ENCODE assay signal across 8 cellular contexts in the genomic region with DNA sequence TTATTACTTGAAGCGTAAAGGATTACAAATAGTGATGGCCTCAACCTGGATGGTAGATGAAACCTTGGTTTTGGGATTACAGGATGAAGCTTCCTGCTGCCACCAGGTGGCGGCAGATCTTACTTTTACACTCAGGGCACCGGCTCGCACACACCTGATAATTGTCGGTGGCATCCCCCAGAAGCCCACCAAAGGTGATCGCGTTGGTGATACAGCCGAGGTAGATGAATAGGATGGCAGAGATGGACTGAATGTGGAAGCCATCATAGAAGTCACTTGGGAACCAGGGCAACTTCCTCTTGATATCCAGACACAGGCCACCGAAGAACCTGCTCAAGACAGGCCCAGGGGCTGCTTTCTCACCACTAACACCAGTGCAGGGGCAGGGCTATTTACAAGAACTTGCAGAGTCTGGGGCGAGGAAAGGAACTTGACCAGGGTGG. TPM values are rescaled to one million over a fixed set of nuclear protein-coding genes. Genes with fewer than 3 reads are reported as not detected.
A peak's percentile ranks its signal among the peaks of the same experiment; 100 is the strongest.
DNase-seq lines count a peak whose midpoint lies in the region; ATAC-seq, FAIRE-seq and TF ChIP-seq lines count a peak whose summit lies in the region.

No MANE protein-coding gene starts in this region.

- no peaks in the 10 kb centered on the region for H4K20me1 ChIP-seq in GM12878 (ENCODE audit: control insufficient read depth, insufficient read depth)

- H3K4me1 ChIP-seq in GM12878 (ENCODE audit: control insufficient read depth, insufficient read depth, low read length) = no peaks in the 10 kb centered on the region

- no peaks in the 10 kb centered on the region for H3K27me3 ChIP-seq in GM12878 (replicated peaks in 1 of 2; ENCODE audit: control insufficient read depth in 2 of 2, insufficient read depth in 2 of 2, low read length in 1 of 2)

- ATAC-seq in GM12878 = peak; percentile 95
- no peak for ATAC-seq in GM19324 (IDR thresholded peaks at IDR 0.05; ENCODE audit: low FRiP score, unreplicated experiment)
- no peak for ATAC-seq in HG02981 (IDR thresholded peaks at IDR 0.05; ENCODE audit: unreplicated experiment)

- H3K27ac ChIP-seq in GM12878 (ENCODE audit: control insufficient read depth, insufficient read depth) = no peak overlapping the region

- no peak for TF ChIP-seq EP300 in GM12878 (IDR thresholded peaks at IDR 0.05; ENCODE audit: borderline replicate concordance in 1 of 2, control insufficient read depth in 1 of 2, low read depth in 2 of 2, low read length in 2 of 2)

- TF ChIP-seq RAD21 in GM12878 (IDR thresholded peaks at IDR 0.05; ENCODE audit: insufficient read depth, low read depth, low read length) = peak; percentile 82

- no peaks in the 10 kb centered on the region for H3K36me3 ChIP-seq in GM12878 (ENCODE audit: control insufficient read depth in 2 of 2, insufficient read depth in 2 of 2, low read length in 1 of 2)

- TF ChIP-seq CTCF in GM12878 (IDR thresholded peaks at IDR 0.05 in 2 of 3, conservative IDR thresholded peaks at IDR 0.05 in 1 of 3; ENCODE audit: control insufficient read depth in 2 of 3, extremely low read depth in 1 of 3, insufficient read depth in 1 of 3, low read depth in 3 of 3, low read length in 3 of 3) = peak; percentile 78 to 87 (median 84)

- FAIRE-seq in GM12878 (lab: Jason Lieb, UNC) = peak; percentile 44
- FAIRE-seq in islet of Langerhans (lab: Jason Lieb, UNC) = peak; percentile 51

- no peak overlapping the region for H3K9ac ChIP-seq in GM12878 (ENCODE audit: control insufficient read depth, insufficient read depth, low read length)

- H2AFZ ChIP-seq in GM12878 (ENCODE audit: control insufficient read depth, low read depth, low read length) = peak overlapping the region; percentile 15

- BruUV-seq in GM12878 (replicated peaks; lab: Mats Ljungman, UMichigan) = no TSS peak

- SMC1A ChIA-PET in GM12878 (lab: Charles Lee; ENCODE audit: uncharacterized antibody, unreplicated experiment) = interaction anchor here (0.7 to 4.1 kb wide), 27 partner anchors 8 to 426 kb away, joined by 3 to 54 read pairs (median 4); partner anchors contain the start of gene STAMBP

- POLR2A ChIA-PET in GM12878 (lab: Charles Lee) = interaction anchor here (0.5 to 0.9 kb wide), 2 partner anchors 86 to 202 kb away, joined by 3 to 7 read pairs; no protein-coding TSS in a partner anchor

- no peaks in the 10 kb centered on the region for H3K9me3 ChIP-seq in GM12878 (replicated peaks; ENCODE audit: control insufficient read depth, insufficient read depth, low read length)

- CTCF ChIA-PET in GM12878 (lab: Yijun Ruan, JAX) = interaction anchor here (0.6 to 7.0 kb wide), 63 partner anchors 9 to 435 kb away, joined by 3 to 166 read pairs (median 4); partner anchors contain the start of genes BOLA3, C2orf81, MOB1A and STAMBP

- H3K4me3 ChIP-seq in GM12878 = no peak overlapping the region

- in situ Hi-C loops in KBM-7 (cut with MboI; ENCODE audit: low pct_unique_long_range_greater_than_20kb, low sequenced_read_pairs) (no loop called here), GM12878 (cut with MboI) (no loop called here)

- TF ChIP-seq POLR2A in GM12878 (IDR thresholded peaks at IDR 0.05; ENCODE audit: low read depth, low read length) = no peak

- H3K79me2 ChIP-seq in GM12878 (ENCODE audit: control insufficient read depth, insufficient read depth, low read length) = no peaks in the 10 kb centered on the region

- 13% methylated on average over 10 of the region's 10 CpGs for WGBS in GM12878 (ENCODE audit: insufficient coverage, insufficient replicate concordance, low lambda C conversion rate, missing lambda C conversion rate)

- intact Hi-C loops in GM12878 (cut with micrococcal nuclease; ENCODE audit: unreplicated experiment) = loop anchor here (1.0 to 5.0 kb wide), 2 partner anchors 85 to 142 kb away; no protein-coding TSS in a partner anchor

- no peak overlapping the region for H3K4me2 ChIP-seq in GM12878 (ENCODE audit: control insufficient read depth, insufficient read depth)

- RAD21 ChIA-PET in GM12878 (lab: Charles Lee; ENCODE audit: unreplicated experiment) = interaction anchor here (0.6 to 2.6 kb wide), 18 partner anchors 9 to 513 kb away, joined by 3 to 47 read pairs (median 3); partner anchors contain the start of gene TPRKB

- DNase-seq in ELR (ENCODE audit: low read depth) (peak; percentile 61), KBM-7 (peak; percentile 51), T-helper 22 cell (ENCODE audit: low read depth) (peak; percentile 9), GM12878 (ENCODE audit: low read depth, low spot score) (peak; percentile 17)
- peak; percentile 60 for DNase-seq in stimulated activated CD4-positive, alpha-beta T cell treated with anti-CD3 and anti-CD28 coated beads, Interleukin-4, amount 100 ng/mL, for 1 hour

TF ChIP-seq in GM12878, 131 proteins besides CTCF, POLR2A, EP300 and RAD21:
- no peak for TF ChIP-seq USF1 (IDR thresholded peaks at IDR 0.05; ENCODE audit: borderline replicate concordance, extremely low read length, insufficient read depth, low read depth, low read length)
- TF ChIP-seq CBX3 (IDR thresholded peaks at IDR 0.05; ENCODE audit: borderline replicate concordance, low read depth) = no peak
- TF ChIP-seq, protein P1, sequence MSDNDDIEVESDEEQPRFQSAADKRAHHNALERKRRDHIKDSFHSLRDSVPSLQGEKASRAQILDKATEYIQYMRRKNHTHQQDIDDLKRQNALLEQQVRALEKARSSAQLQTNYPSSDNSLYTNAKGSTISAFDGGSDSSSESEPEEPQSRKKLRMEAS (IDR thresholded peaks at IDR 0.05; ENCODE audit: low read depth, low read length) = no peak
- TF ChIP-seq RELA (IDR thresholded peaks at IDR 0.05; ENCODE audit: borderline replicate concordance, partially characterized antibody) = no peak
- no peak for TF ChIP-seq FOXK2 (IDR thresholded peaks at IDR 0.05)
- no peak for TF ChIP-seq SP1 (IDR thresholded peaks at IDR 0.05; ENCODE audit: low read depth, low read length)
- no peak for TF ChIP-seq ZNF217 (IDR thresholded peaks at IDR 0.05)
- no peak for TF ChIP-seq ZNF207 (IDR thresholded peaks at IDR 0.05; ENCODE audit: borderline replicate concordance)
- peak; percentile 64 for TF ChIP-seq YY1 (IDR thresholded peaks at IDR 0.05; ENCODE audit: low read depth, low read length)
- TF ChIP-seq LARP7 (IDR thresholded peaks at IDR 0.05) = no peak
- TF ChIP-seq SMC3 (IDR thresholded peaks at IDR 0.05; ENCODE audit: borderline replicate concordance, low read length) = peak; percentile 88
- TF ChIP-seq, protein P2, sequence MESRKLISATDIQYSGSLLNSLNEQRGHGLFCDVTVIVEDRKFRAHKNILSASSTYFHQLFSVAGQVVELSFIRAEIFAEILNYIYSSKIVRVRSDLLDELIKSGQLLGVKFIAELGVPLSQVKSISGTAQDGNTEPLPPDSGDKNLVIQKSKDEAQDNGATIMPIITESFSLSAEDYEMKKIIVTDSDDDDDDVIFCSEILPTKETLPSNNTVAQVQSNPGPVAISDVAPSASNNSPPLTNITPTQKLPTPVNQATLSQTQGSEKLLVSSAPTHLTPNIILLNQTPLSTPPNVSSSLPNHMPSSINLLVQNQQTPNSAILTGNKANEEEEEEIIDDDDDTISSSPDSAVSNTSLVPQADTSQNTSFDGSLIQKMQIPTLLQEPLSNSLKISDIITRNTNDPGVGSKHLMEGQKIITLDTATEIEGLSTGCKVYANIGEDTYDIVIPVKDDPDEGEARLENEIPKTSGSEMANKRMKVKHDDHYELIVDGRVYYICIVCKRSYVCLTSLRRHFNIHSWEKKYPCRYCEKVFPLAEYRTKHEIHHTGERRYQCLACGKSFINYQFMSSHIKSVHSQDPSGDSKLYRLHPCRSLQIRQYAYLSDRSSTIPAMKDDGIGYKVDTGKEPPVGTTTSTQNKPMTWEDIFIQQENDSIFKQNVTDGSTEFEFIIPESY (IDR thresholded peaks at IDR 0.05) = peak; percentile 7; the same call in 1 of the 2 replicates
- TF ChIP-seq MYB (IDR thresholded peaks at IDR 0.05; ENCODE audit: borderline replicate concordance, low read depth, low read length) = no peak
TF ChIP-seq in GM12878: peak in this region for 3.

RNA-seq across cellular contexts. Expression of gene MTHFD2, which starts 51.8 kb away (rescaled TPM):
- total RNA-seq in GM12878 (2013; cell fraction: nucleolus; rRNA removed) = 39.8 and 56.0 TPM in 2 replicates
- total RNA-seq in GM12878 (2014; rRNA removed) (139 and 164 TPM in 2 replicates), GM12878 (2014; rRNA removed; fragmentation: Illumina TruSeq; extraction: Trizol) (144 TPM in 2 replicates), GM12878 (2021) (180 and 192 TPM in 2 replicates)
- 76.6 TPM for polyA plus RNA-seq in GM12878 (2011; ENCODE audit: low read depth)
- polyA plus RNA-seq in GM12878 (2011; rRNA removed) (265 and 421 TPM in 2 replicates), GM12878 (2014; fragmentation: Illumina TruSeq; extraction: Trizol) (129 and 153 TPM in 2 replicates), GM12878 (2014; fragmentation: Nextera tagmentation; extraction: Ambion mirVana) (100 to 1,000 TPM; 237 to 292 TPM), GM12878 (2014; rRNA removed) (152 and 155 TPM in 2 replicates), GM12878 (2016; fragmentation: Nextera tagmentation; extraction: Ambion mirVana) (100 to 1,000 TPM; 128 to 134 TPM)
- 114 and 226 TPM in 2 replicates for polyA plus RNA-seq in GM12878 (2011; cell fraction: cytosol; rRNA removed)
- polyA plus RNA-seq in GM12878 (2011; cell fraction: nucleus; rRNA removed) = 98.3 and 124 TPM in 2 replicates
- polyA plus RNA-seq in GM12878 (2012) = 115 and 137 TPM in 2 replicates
- polyA minus RNA-seq in GM12878 (2011; rRNA and poly(A)+ RNA removed) = 166 and 191 TPM in 2 replicates
- polyA minus RNA-seq in GM12878 (2011; cell fraction: cytosol; rRNA and poly(A)+ RNA removed) = 44.0 and 62.0 TPM in 2 replicates
- polyA minus RNA-seq in GM12878 (2011; cell fraction: nucleus; rRNA and poly(A)+ RNA removed) = 14.4 and 33.0 TPM in 2 replicates

Comparison
In these comparisons a context has a peak if more than half of its experiments do, and no peak if none do; other contexts are left out.
1. DNase-seq: peak in every context shown above with its lines; median percentile 61 in ELR; 60 in stimulated activated CD4-positive, alpha-beta T cell treated with anti-CD3 and anti-CD28 coated beads, Interleukin-4, amount 100 ng/mL, for 1 hour; 51 in KBM-7; 17 in GM12878; 9 in T-helper 22 cell.